In the genomic region with DNA sequence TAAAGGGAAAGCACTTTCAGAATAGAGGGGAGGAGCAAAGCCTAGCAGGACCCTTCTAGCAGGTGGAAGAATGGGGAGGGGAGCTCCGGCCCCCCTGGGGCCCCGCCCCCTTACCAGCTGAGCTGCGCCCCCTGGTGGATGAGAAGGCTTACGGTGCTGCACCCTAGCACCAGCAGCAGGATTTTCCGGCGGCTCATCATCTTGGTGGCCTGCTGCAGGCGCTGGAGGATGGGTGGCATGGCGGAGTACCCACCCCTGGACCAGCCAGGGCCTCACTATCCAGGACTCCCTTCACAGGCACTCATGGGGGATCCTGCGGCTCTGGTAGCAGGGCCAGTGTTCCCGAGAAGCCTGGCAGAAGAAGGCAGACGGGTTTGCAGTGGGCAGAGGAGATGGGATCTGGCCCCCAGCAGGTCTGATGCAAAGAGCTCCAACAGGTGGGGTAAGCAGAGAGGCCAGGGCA, we compare ENCODE assay signal across 1 cellular context.
TF ChIP-seq lines count a peak whose summit lies in the region.

No MANE protein-coding gene starts in this region.

TF ChIP-seq in K562, 482 proteins besides CTCF, POLR2A, EP300 and RAD21 (continued from another document):
- TF ChIP-seq, protein P1, sequence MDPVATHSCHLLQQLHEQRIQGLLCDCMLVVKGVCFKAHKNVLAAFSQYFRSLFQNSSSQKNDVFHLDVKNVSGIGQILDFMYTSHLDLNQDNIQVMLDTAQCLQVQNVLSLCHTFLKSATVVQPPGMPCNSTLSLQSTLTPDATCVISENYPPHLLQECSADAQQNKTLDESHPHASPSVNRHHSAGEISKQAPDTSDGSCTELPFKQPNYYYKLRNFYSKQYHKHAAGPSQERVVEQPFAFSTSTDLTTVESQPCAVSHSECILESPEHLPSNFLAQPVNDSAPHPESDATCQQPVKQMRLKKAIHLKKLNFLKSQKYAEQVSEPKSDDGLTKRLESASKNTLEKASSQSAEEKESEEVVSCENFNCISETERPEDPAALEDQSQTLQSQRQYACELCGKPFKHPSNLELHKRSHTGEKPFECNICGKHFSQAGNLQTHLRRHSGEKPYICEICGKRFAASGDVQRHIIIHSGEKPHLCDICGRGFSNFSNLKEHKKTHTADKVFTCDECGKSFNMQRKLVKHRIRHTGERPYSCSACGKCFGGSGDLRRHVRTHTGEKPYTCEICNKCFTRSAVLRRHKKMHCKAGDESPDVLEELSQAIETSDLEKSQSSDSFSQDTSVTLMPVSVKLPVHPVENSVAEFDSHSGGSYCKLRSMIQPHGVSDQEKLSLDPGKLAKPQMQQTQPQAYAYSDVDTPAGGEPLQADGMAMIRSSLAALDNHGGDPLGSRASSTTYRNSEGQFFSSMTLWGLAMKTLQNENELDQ (CRISPR knock-in tag; IDR thresholded peaks at IDR 0.05; ENCODE audit: borderline replicate concordance): no peak
- peak; percentile 19; the same call in 1 of the 2 replicates for TF ChIP-seq EGR1 (conservative IDR thresholded peaks at IDR 0.05)
- TF ChIP-seq, protein P2, sequence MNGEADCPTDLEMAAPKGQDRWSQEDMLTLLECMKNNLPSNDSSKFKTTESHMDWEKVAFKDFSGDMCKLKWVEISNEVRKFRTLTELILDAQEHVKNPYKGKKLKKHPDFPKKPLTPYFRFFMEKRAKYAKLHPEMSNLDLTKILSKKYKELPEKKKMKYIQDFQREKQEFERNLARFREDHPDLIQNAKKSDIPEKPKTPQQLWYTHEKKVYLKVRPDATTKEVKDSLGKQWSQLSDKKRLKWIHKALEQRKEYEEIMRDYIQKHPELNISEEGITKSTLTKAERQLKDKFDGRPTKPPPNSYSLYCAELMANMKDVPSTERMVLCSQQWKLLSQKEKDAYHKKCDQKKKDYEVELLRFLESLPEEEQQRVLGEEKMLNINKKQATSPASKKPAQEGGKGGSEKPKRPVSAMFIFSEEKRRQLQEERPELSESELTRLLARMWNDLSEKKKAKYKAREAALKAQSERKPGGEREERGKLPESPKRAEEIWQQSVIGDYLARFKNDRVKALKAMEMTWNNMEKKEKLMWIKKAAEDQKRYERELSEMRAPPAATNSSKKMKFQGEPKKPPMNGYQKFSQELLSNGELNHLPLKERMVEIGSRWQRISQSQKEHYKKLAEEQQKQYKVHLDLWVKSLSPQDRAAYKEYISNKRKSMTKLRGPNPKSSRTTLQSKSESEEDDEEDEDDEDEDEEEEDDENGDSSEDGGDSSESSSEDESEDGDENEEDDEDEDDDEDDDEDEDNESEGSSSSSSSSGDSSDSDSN (IDR thresholded peaks at IDR 0.05; ENCODE audit: borderline replicate concordance in 1 of 2, low read depth in 2 of 2, low read length in 2 of 2): no peak
- TF ChIP-seq ZKSCAN1 (IDR thresholded peaks at IDR 0.05; ENCODE audit: low read depth, low read length): peak; percentile 55; the same call in 1 of the 2 replicates
- TF ChIP-seq THRAP3 (IDR thresholded peaks at IDR 0.05; ENCODE audit: borderline replicate concordance): no peak
- TF ChIP-seq BCOR (IDR thresholded peaks at IDR 0.05): no peak
- TF ChIP-seq, protein P3, sequence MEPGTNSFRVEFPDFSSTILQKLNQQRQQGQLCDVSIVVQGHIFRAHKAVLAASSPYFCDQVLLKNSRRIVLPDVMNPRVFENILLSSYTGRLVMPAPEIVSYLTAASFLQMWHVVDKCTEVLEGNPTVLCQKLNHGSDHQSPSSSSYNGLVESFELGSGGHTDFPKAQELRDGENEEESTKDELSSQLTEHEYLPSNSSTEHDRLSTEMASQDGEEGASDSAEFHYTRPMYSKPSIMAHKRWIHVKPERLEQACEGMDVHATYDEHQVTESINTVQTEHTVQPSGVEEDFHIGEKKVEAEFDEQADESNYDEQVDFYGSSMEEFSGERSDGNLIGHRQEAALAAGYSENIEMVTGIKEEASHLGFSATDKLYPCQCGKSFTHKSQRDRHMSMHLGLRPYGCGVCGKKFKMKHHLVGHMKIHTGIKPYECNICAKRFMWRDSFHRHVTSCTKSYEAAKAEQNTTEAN (CRISPR knock-in tag; IDR thresholded peaks at IDR 0.05): no peak
- TF ChIP-seq FIP1L1 (IDR thresholded peaks at IDR 0.05; ENCODE audit: low read depth, low read length, poor library complexity, severe bottlenecking): no peak
- TF ChIP-seq KDM4B (IDR thresholded peaks at IDR 0.05; ENCODE audit: borderline replicate concordance in 2 of 2, low read depth in 1 of 2): no peak
- TF ChIP-seq KLF16 (IDR thresholded peaks at IDR 0.05): 0 out of 2 replicates have a peak, but pooled peaks have one; percentile 24
- TF ChIP-seq NCOA2 (IDR thresholded peaks at IDR 0.05; ENCODE audit: partially characterized antibody in 2 of 2): no peak
- TF ChIP-seq SRF (CRISPR knock-in tag; IDR thresholded peaks at IDR 0.05): 0 out of 4 replicates have a peak, but pooled peaks of 1 of the 2 experiments have one; percentile 65
- TF ChIP-seq RUNX1 (IDR thresholded peaks at IDR 0.05; ENCODE audit: low read depth): no peak
- no peak for TF ChIP-seq COPS2 (conservative IDR thresholded peaks at IDR 0.05)
- no peak for TF ChIP-seq TCF7L2 (IDR thresholded peaks at IDR 0.05; ENCODE audit: low read depth, low read length)
- TF ChIP-seq ILF3 (IDR thresholded peaks at IDR 0.05; ENCODE audit: borderline replicate concordance): no peak
- TF ChIP-seq NFXL1 (CRISPR knock-in tag; IDR thresholded peaks at IDR 0.05): no peak
